In the genomic region with DNA sequence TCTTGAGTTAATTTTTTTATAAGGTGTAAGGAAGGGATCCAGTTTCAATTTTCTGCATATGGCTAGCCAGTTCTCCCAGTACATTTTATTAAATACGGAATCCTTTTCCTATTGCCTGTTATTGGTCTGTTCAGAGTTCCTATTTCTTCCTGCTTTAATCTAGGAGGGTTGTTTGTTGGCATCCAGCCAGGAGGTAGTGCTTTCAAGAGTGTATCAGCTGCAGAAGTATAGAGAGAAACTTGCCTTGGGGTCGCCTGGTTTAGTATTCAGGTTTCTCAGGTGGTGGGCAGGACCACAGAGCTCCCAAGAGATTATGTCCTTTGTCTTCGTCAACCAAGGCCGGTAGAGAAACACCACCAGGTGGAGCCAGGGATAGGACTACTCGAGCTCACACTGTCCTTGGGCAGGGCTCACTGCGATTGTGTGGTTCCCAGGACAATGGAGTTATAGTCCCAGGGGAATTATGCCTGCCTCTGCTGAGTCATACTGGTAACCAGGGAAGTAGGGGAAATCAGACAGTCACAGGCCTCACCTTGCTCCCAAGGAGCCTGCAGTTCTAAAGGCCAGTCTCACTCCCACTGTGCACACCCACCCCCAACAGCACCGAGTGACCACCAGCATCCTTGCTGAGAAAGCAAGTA, we compare ENCODE assay signal across 10 cellular contexts.
A peak's percentile ranks its signal among the peaks of the same experiment; 100 is the strongest.
DNase-seq lines count a peak whose midpoint lies in the region; ATAC-seq and TF ChIP-seq lines count a peak whose summit lies in the region.
"Had no signal": no experiment of that assay in that cellular context is flagged by ENCODE, and none has a peak within 500 bp of the region (broad histone marks: within the 10 kb centered on the region; RNA-seq: fewer than 3 reads in every experiment).

No MANE protein-coding gene starts in this region.

- H3K9me3 Mint-ChIP-seq in activated CD8-positive, alpha-beta memory T cell treated with anti-CD3 and anti-CD28 coated beads, Interleukin-2, amount 10 ng/mL, durations not matched to agents 7 days and 5 days (ENCODE audit: low read depth) = peaks cover 3% of the 10 kb centered on the region

- H3K4me3 ChIP-seq in GM12864 (ENCODE audit: low read depth, low read length) (no peak overlapping the region), NB4 (ENCODE audit: low read depth, low read length) (no peak overlapping the region)
- H3K4me3 ChIP-seq: tibial artery had no signal

- no peak overlapping the region for H3K4me3 Mint-ChIP-seq in activated CD8-positive, alpha-beta memory T cell treated with anti-CD3 and anti-CD28 coated beads, Interleukin-2, amount 10 ng/mL, durations not matched to agents 7 days and 5 days

- DNase-seq in GM12864 (ENCODE audit: low read depth) (no peak), NB4 (ENCODE audit: low read depth) (peak; percentile 77), NCI-H446 (lab: John Stamatoyannopoulos, UW) (no peak), DMS79 treated with DMSO at 0.1 percent for 48 hours (lab: John Stamatoyannopoulos, UW) (no peak)
- no peak for DNase-seq in activated CD8-positive, alpha-beta memory T cell treated with anti-CD3 and anti-CD28 coated beads, Interleukin-2, amount 10 ng/mL, durations not matched to agents 7 days and 5 days

- peaks cover 1% of the 10 kb centered on the region for H3K36me3 Mint-ChIP-seq in activated CD8-positive, alpha-beta memory T cell treated with anti-CD3 and anti-CD28 coated beads, Interleukin-2, amount 10 ng/mL, durations not matched to agents 7 days and 5 days
- H3K36me3 Mint-ChIP-seq: activated naive CD4-positive, alpha-beta T cell treated with anti-CD3 and anti-CD28 coated beads, Interleukin-2, amount 50 U/mL, for 72 hours had no signal

- CTCF ChIA-PET in activated CD8-positive, alpha-beta memory T cell treated with anti-CD3 and anti-CD28 coated beads, Interleukin-2, amount 10 ng/mL, durations not matched to agents 7 days and 5 days (lab: Charles Lee) = interaction anchor here (0.6 kb wide), 1 partner anchor 202 kb away, joined by 3 read pairs; no protein-coding TSS in a partner anchor

- TF ChIP-seq CTCF in GM12864 (IDR thresholded peaks at IDR 0.05; ENCODE audit: low read depth, low read length, missing control alignments) (peak; percentile 26), NB4 (IDR thresholded peaks at IDR 0.05; ENCODE audit: low read depth, low read length) (peak; percentile 18)

- peaks cover 33% of the 10 kb centered on the region for H3K4me1 Mint-ChIP-seq in activated CD8-positive, alpha-beta memory T cell treated with anti-CD3 and anti-CD28 coated beads, Interleukin-2, amount 10 ng/mL, durations not matched to agents 7 days and 5 days

- no peak overlapping the region for H3K27ac Mint-ChIP-seq in activated CD8-positive, alpha-beta memory T cell treated with anti-CD3 and anti-CD28 coated beads, Interleukin-2, amount 10 ng/mL, durations not matched to agents 7 days and 5 days
- H3K27ac Mint-ChIP-seq: activated naive CD4-positive, alpha-beta T cell treated with anti-CD3 and anti-CD28 coated beads, Interleukin-2, amount 50 U/mL, for 72 hours had no signal

- peak; percentile 63 for ATAC-seq in GM21576 (IDR thresholded peaks at IDR 0.05; ENCODE audit: unreplicated experiment)
- ATAC-seq in esophagus mucosa = peak; percentile 96
- ATAC-seq in activated CD8-positive, alpha-beta memory T cell treated with anti-CD3 and anti-CD28 coated beads, Interleukin-2, amount 10 ng/mL, durations not matched to agents 7 days and 5 days = no peak
- ATAC-seq in HG03025 (IDR thresholded peaks at IDR 0.05; ENCODE audit: low FRiP score, unreplicated experiment) = no peak

- TF ChIP-seq POLR2A in NB4 (IDR thresholded peaks at IDR 0.05; ENCODE audit: extremely low read depth, insufficient read length) = no peak

- H3K27me3 Mint-ChIP-seq in activated CD8-positive, alpha-beta memory T cell treated with anti-CD3 and anti-CD28 coated beads, Interleukin-2, amount 10 ng/mL, durations not matched to agents 7 days and 5 days = no peaks in the 10 kb centered on the region

Comparison
In these comparisons a context has a peak if more than half of its experiments do, and no peak if none do; other contexts are left out.
1. ATAC-seq: peak in GM21576 (single experiment) and esophagus mucosa (single experiment); none in activated CD8-positive, alpha-beta memory T cell treated with anti-CD3 and anti-CD28 coated beads, Interleukin-2, amount 10 ng/mL, durations not matched to agents 7 days and 5 days (single experiment) and HG03025 (single experiment).